Comparison of ENCODE assay signal across 6 cellular contexts in the genomic region with DNA sequence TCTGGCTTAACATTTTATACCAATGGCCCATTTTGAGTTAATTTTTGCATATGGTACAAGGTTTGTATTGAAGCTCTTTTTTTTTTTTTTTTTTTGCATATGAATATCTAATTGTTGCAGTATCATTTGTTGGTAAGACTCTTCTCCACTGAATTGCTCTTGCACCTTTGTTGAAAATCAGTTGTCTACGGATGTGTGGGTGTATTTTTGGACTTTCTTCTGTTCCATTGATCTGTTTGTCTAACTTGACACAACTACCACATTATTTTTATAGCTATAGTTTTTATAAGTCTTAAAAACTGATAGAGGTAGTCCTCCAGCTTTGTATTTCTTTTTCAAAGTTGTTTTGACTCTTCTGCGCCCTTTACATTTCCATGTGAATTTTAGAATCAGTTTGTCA.
"Had no signal": no experiment of that assay in that cellular context is flagged by ENCODE, and none has a peak within 500 bp of the region (broad histone marks: within the 10 kb centered on the region; RNA-seq: fewer than 3 reads in every experiment).

No MANE protein-coding gene starts in this region.

- H3K4me3 ChIP-seq: GM23248, K562 had no signal

- ATAC-seq: K562 had no signal

- H3K9ac ChIP-seq: GM23248 had no signal

- DNase-seq: GM23248, H9, HCEC 1CT, IMR-90, KG1 had no signal

- H2AFZ ChIP-seq: GM23248 had no signal

- H3K4me3 Mint-ChIP-seq: H9 had no signal

- H3K27ac ChIP-seq: GM23248 had no signal
